In genomic region chr13:33743438-33744368, GRCh38 we compare ENCODE assay signal across 8 cellular contexts.
DNase-seq lines count a peak whose midpoint lies in the region; ATAC-seq and TF ChIP-seq lines count a peak whose summit lies in the region.

No MANE protein-coding gene starts in this region.

- TF ChIP-seq CTCF in GM06990 (IDR thresholded peaks at IDR 0.05; ENCODE audit: insufficient read depth, low read length, poor library complexity, severe bottlenecking), result no peak

- H3K4me1 Mint-ChIP-seq in activated naive CD4-positive, alpha-beta T cell treated with anti-CD3 and anti-CD28 coated beads, Interleukin-2, amount 10 ng/mL, durations not matched to agents 7 days and 5 days, result peaks cover 17% of the 10 kb centered on the region

- ATAC-seq in GM19467 (IDR thresholded peaks at IDR 0.05; ENCODE audit: unreplicated experiment) (peak; percentile 65), HG03442 (IDR thresholded peaks at IDR 0.05; ENCODE audit: unreplicated experiment) (peak; percentile 77), HG02840 (IDR thresholded peaks at IDR 0.05; ENCODE audit: low FRiP score, unreplicated experiment) (no peak)

- no peaks in the 10 kb centered on the region for H3K36me3 ChIP-seq in GM06990 (ENCODE audit: control insufficient read depth, insufficient read depth, low read length)

- DNase-seq in GM06990 (ENCODE audit: extremely low read depth, insufficient read length), result peak; percentile 61
- DNase-seq in activated naive CD4-positive, alpha-beta T cell treated with anti-CD3 and anti-CD28 coated beads, Interleukin-2, amount 10 ng/mL, durations not matched to agents 7 days and 5 days, result no peak
- no peak for DNase-seq in NCI-H82 treated with DMSO at 0.1 percent for 48 hours (lab: John Stamatoyannopoulos, UW; ENCODE audit: unreplicated experiment)
- no peak for DNase-seq in activated effector memory CD4-positive, alpha-beta T cell treated with Interleukin-2 at 50 U/mL for 16 hours
- no peak for DNase-seq in NCI-H524 (lab: John Stamatoyannopoulos, UW)

- H3K27me3 ChIP-seq in GM06990 (replicated peaks; ENCODE audit: control insufficient read depth, insufficient read depth, low read length), result no peaks in the 10 kb centered on the region

- CTCF ChIA-PET in activated naive CD4-positive, alpha-beta T cell treated with anti-CD3 and anti-CD28 coated beads, Interleukin-2, amount 10 ng/mL, durations not matched to agents 7 days and 5 days (lab: Charles Lee), result interaction anchor here (1.5 kb wide), 1 partner anchor 19 kb away, joined by 5 read pairs; no protein-coding TSS in a partner anchor

- no peak overlapping the region for H3K4me3 ChIP-seq in GM06990 (replicated peaks; ENCODE audit: low read depth, low read length)

- peak overlapping the region; percentile 78 for H3K27ac Mint-ChIP-seq in activated naive CD4-positive, alpha-beta T cell treated with anti-CD3 and anti-CD28 coated beads, Interleukin-2, amount 10 ng/mL, durations not matched to agents 7 days and 5 days

- no peaks in the 10 kb centered on the region for H3K9me3 Mint-ChIP-seq in activated naive CD4-positive, alpha-beta T cell treated with anti-CD3 and anti-CD28 coated beads, Interleukin-2, amount 10 ng/mL, durations not matched to agents 7 days and 5 days

- peak overlapping the region; percentile 24 for H3K4me3 Mint-ChIP-seq in activated naive CD4-positive, alpha-beta T cell treated with anti-CD3 and anti-CD28 coated beads, Interleukin-2, amount 10 ng/mL, durations not matched to agents 7 days and 5 days

- no peaks in the 10 kb centered on the region for H3K27me3 Mint-ChIP-seq in activated naive CD4-positive, alpha-beta T cell treated with anti-CD3 and anti-CD28 coated beads, Interleukin-2, amount 10 ng/mL, durations not matched to agents 7 days and 5 days

- no peaks in the 10 kb centered on the region for H3K36me3 Mint-ChIP-seq in activated naive CD4-positive, alpha-beta T cell treated with anti-CD3 and anti-CD28 coated beads, Interleukin-2, amount 10 ng/mL, durations not matched to agents 7 days and 5 days
